In the genomic region with DNA sequence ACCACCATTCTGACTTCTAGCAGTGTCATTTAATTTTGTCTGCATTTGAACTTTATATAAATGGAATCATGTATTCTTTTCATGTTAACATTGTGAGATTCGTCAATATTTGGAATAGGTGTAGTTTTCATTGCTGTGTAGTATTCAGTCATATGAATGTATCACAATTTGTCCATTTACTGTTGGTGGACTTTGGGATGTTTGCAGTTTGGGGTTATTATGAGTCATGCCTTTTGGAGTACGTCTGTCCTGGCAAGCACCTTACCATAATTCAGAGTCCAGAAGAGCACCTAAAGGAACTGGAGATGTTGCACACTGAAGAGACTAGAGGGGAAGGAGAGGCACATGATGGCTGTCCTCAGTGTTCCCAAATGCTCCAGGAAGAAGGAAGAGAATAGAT, we compare ENCODE assay signal across 21 cellular contexts. TPM values are rescaled to one million over a fixed set of nuclear protein-coding genes. Genes with fewer than 3 reads are reported as not detected.
DNase-seq lines count a peak whose midpoint lies in the region; ATAC-seq and TF ChIP-seq lines count a peak whose summit lies in the region.
"Had no signal": no experiment of that assay in that cellular context is flagged by ENCODE, and none has a peak within 500 bp of the region (broad histone marks: within the 10 kb centered on the region; RNA-seq: fewer than 3 reads in every experiment).

No MANE protein-coding gene starts in this region.

- H3K9me3 Mint-ChIP-seq in activated T-cell treated with anti-CD3 and anti-CD28 coated beads, Interleukin-2, amount 50 U/mL, for 24 hours, result no peaks in the 10 kb centered on the region
- peaks cover 14% of the 10 kb centered on the region for H3K9me3 Mint-ChIP-seq in glutamatergic neuron (ENCODE audit: unreplicated experiment)
- no peaks in the 10 kb centered on the region for H3K9me3 Mint-ChIP-seq in stimulated activated effector memory CD8-positive, alpha-beta T cell treated with anti-CD3 and anti-CD28 coated beads, Interleukin-12 subunit alpha, Interleukin-12 subunit beta, amount 100 ng/mL, for 72 hours
- H3K9me3 Mint-ChIP-seq: activated naive CD4-positive, alpha-beta T cell treated with anti-CD3 and anti-CD28 coated beads, Interleukin-2, amount 50 U/mL, for 72 hours had no signal

- no peak overlapping the region for H3K4me3 ChIP-seq in SK-N-MC
- H3K4me3 ChIP-seq: body of pancreas, upper lobe of right lung had no signal

- no peak for TF ChIP-seq CTCF in glutamatergic neuron (IDR thresholded peaks at IDR 0.05; ENCODE audit: partially characterized antibody, unreplicated experiment)

- no peak overlapping the region for H3K9ac ChIP-seq in SK-N-MC (ENCODE audit: insufficient read length)

- H3K36me3 Mint-ChIP-seq in activated T-cell treated with anti-CD3 and anti-CD28 coated beads, Interleukin-2, amount 50 U/mL, for 24 hours (ENCODE audit: low read depth), result peaks cover 65% of the 10 kb centered on the region
- H3K36me3 Mint-ChIP-seq in glutamatergic neuron (ENCODE audit: unreplicated experiment), result peaks cover 4% of the 10 kb centered on the region
- H3K36me3 Mint-ChIP-seq in stimulated activated effector memory CD8-positive, alpha-beta T cell treated with anti-CD3 and anti-CD28 coated beads, Interleukin-12 subunit alpha, Interleukin-12 subunit beta, amount 100 ng/mL, for 72 hours, result peaks cover 85% of the 10 kb centered on the region

- no peak overlapping the region for H3K4me3 Mint-ChIP-seq in activated T-cell treated with anti-CD3 and anti-CD28 coated beads, Interleukin-2, amount 50 U/mL, for 24 hours
- peak overlapping the region; percentile 7 for H3K4me3 Mint-ChIP-seq in glutamatergic neuron (ENCODE audit: unreplicated experiment)
- no peak overlapping the region for H3K4me3 Mint-ChIP-seq in stimulated activated effector memory CD8-positive, alpha-beta T cell treated with anti-CD3 and anti-CD28 coated beads, Interleukin-12 subunit alpha, Interleukin-12 subunit beta, amount 100 ng/mL, for 72 hours

- H3K4me1 Mint-ChIP-seq in activated T-cell treated with anti-CD3 and anti-CD28 coated beads, Interleukin-2, amount 50 U/mL, for 24 hours (ENCODE audit: low read depth), result peaks cover 38% of the 10 kb centered on the region
- peaks cover 4% of the 10 kb centered on the region for H3K4me1 Mint-ChIP-seq in glutamatergic neuron (ENCODE audit: low read depth, unreplicated experiment)
- H3K4me1 Mint-ChIP-seq in stimulated activated effector memory CD8-positive, alpha-beta T cell treated with anti-CD3 and anti-CD28 coated beads, Interleukin-12 subunit alpha, Interleukin-12 subunit beta, amount 100 ng/mL, for 72 hours, result peaks cover 57% of the 10 kb centered on the region

- no peak for DNase-seq in activated T-cell treated with anti-CD3 and anti-CD28 coated beads, Interleukin-2, amount 50 U/mL, for 24 hours
- DNase-seq in activated T-cell treated with anti-CD3 and anti-CD28 coated beads for 4 hours (no peak), SK-N-MC (ENCODE audit: low read depth, low spot score) (no peak), glutamatergic neuron (no peak), NCI-H748 (lab: John Stamatoyannopoulos, UW; ENCODE audit: unreplicated experiment) (no peak), NCI-H748 treated with DMSO at 0.1 percent for 48 hours (lab: John Stamatoyannopoulos, UW) (no peak), NCI-H2107 treated with DMSO at 0.1 percent for 48 hours (lab: John Stamatoyannopoulos, UW; ENCODE audit: unreplicated experiment) (no peak)
- DNase-seq in stimulated activated effector memory CD8-positive, alpha-beta T cell treated with anti-CD3 and anti-CD28 coated beads, Interleukin-12 subunit alpha, Interleukin-12 subunit beta, amount 100 ng/mL, for 72 hours (ENCODE audit: low spot score in 2 of 2), result no peak
- DNase-seq: activated CD4-positive, alpha-beta T cell treated with anti-CD3 and anti-CD28 coated beads, Interleukin-2, amount 50 U/mL, for 1 hour; body of pancreas; C1 segment of cervical spinal cord; DMS53; GF-D8; GOT3; left cardiac atrium; NCI-H1694; OCI-M1; SHP77 treated with DMSO at 0.1 percent for 48 hours; stimulated activated CD4-positive, alpha-beta T cell treated with anti-CD3 and anti-CD28 coated beads, Interleukin-4, amount 100 ng/mL, for 1 hour; upper lobe of right lung had no signal

- H3K27ac ChIP-seq in SK-N-MC, result peak overlapping the region; percentile 22; the same call in 1 of the 2 replicates
- H3K27ac ChIP-seq: body of pancreas, upper lobe of right lung had no signal

- H3K27ac Mint-ChIP-seq in activated T-cell treated with anti-CD3 and anti-CD28 coated beads, Interleukin-2, amount 50 U/mL, for 24 hours, result peak overlapping the region; percentile 50
- H3K27ac Mint-ChIP-seq in glutamatergic neuron (ENCODE audit: unreplicated experiment), result no peak overlapping the region
- H3K27ac Mint-ChIP-seq in stimulated activated effector memory CD8-positive, alpha-beta T cell treated with anti-CD3 and anti-CD28 coated beads, Interleukin-12 subunit alpha, Interleukin-12 subunit beta, amount 100 ng/mL, for 72 hours, result peak overlapping the region; percentile 13
- H3K27ac Mint-ChIP-seq: activated naive CD4-positive, alpha-beta T cell treated with anti-CD3 and anti-CD28 coated beads, Interleukin-2, amount 50 U/mL, for 72 hours had no signal

- no peak for ATAC-seq in stimulated activated effector memory CD8-positive, alpha-beta T cell treated with anti-CD3 and anti-CD28 coated beads, Interleukin-12 subunit alpha, Interleukin-12 subunit beta, amount 100 ng/mL, for 72 hours
- ATAC-seq: activated naive CD4-positive, alpha-beta T cell treated with anti-CD3 and anti-CD28 coated beads, Interleukin-2, amount 50 U/mL, for 72 hours; body of pancreas; left cardiac atrium; upper lobe of right lung had no signal

- H3K9me3 ChIP-seq in SK-N-MC (ENCODE audit: low read depth, low read length), result no peaks in the 10 kb centered on the region
- H3K9me3 ChIP-seq: body of pancreas, upper lobe of right lung had no signal

- H3K36me3 ChIP-seq in SK-N-MC (ENCODE audit: insufficient read depth, low read length), result peaks cover 4% of the 10 kb centered on the region; the same call in 1 of the 2 replicates

- no peaks in the 10 kb centered on the region for H3K27me3 Mint-ChIP-seq in activated T-cell treated with anti-CD3 and anti-CD28 coated beads, Interleukin-2, amount 50 U/mL, for 24 hours
- H3K27me3 Mint-ChIP-seq in glutamatergic neuron (ENCODE audit: unreplicated experiment), result peaks cover 7% of the 10 kb centered on the region

RNA-seq across cellular contexts. Expression of gene PHKG2, which starts 3.1 kb away (rescaled TPM):
- total RNA-seq in glutamatergic neuron (ENCODE audit: unreplicated experiment), result 32.6 TPM

RNA-seq across cellular contexts. Expression of gene CFAP119, which starts 16.8 kb away (rescaled TPM):
- total RNA-seq in glutamatergic neuron (ENCODE audit: unreplicated experiment), result 10.9 TPM

RNA-seq across cellular contexts. Expression of gene RNF40, which starts 17.0 kb away (rescaled TPM):
- total RNA-seq in glutamatergic neuron (ENCODE audit: unreplicated experiment), result 182 TPM

RNA-seq across cellular contexts. Expression of gene ZNF629, which starts 41.9 kb away (rescaled TPM):
- total RNA-seq in glutamatergic neuron (ENCODE audit: unreplicated experiment), result 42.5 TPM

RNA-seq across cellular contexts. Expression of gene SRCAP, which starts 46.1 kb away (rescaled TPM):
- total RNA-seq in glutamatergic neuron (ENCODE audit: unreplicated experiment), result 60.1 TPM
